ENCODE assay signal across 18 cellular contexts in genomic region chr3:65685621-65686020, GRCh38.
DNase-seq lines count a peak whose midpoint lies in the region; ATAC-seq and TF ChIP-seq lines count a peak whose summit lies in the region.
"Had no signal": no experiment of that assay in that cellular context is flagged by ENCODE, and none has a peak within 500 bp of the region (broad histone marks: within the 10 kb centered on the region; RNA-seq: fewer than 3 reads in every experiment).

No MANE protein-coding gene starts in this region.

- no peaks in the 10 kb centered on the region for H4K20me1 ChIP-seq in IMR-90 (ENCODE audit: insufficient read depth, low read length)

- no peak overlapping the region for H2BK20ac ChIP-seq in IMR-90 (ENCODE audit: low read depth, low read length)

- BruUV-seq in IMR-90 (replicated peaks; lab: Mats Ljungman, UMichigan), result no TSS peak

- H2BK5ac ChIP-seq in IMR-90 (ENCODE audit: low read depth, low read length, poor library complexity, severe bottlenecking) (no peak overlapping the region), mesenchymal stem cell (ENCODE audit: low read depth, low read length, poor library complexity, severe bottlenecking) (no peak overlapping the region)

- TF ChIP-seq CTCF in IMR-90 (conservative IDR thresholded peaks at IDR 0.05; ENCODE audit: low read depth, low read length) (no peak), cardiac fibroblast (IDR thresholded peaks at IDR 0.05; ENCODE audit: low read depth, low read length) (no peak)

- H3K27ac Mint-ChIP-seq in activated naive CD8-positive, alpha-beta T cell treated with anti-CD3 and anti-CD28 coated beads for 36 hours, result no peak overlapping the region

- H3K36me3 Mint-ChIP-seq in activated naive CD8-positive, alpha-beta T cell treated with anti-CD3 and anti-CD28 coated beads for 36 hours, result no peaks in the 10 kb centered on the region

- DNase-seq in AG08395 (ENCODE audit: low spot score) (peak; percentile 18), IMR-90 (peak; percentile 51), cardiac fibroblast (ENCODE audit: low read depth in 2 of 2) (peak; percentile 16 to 62), mesenchymal stem cell (peak; percentile 53), NCI-H82 (lab: John Stamatoyannopoulos, UW) (no peak), GOT3 (lab: John Stamatoyannopoulos, UW) (no peak)
- DNase-seq in activated naive CD8-positive, alpha-beta T cell treated with anti-CD3 and anti-CD28 coated beads for 36 hours, result no peak
- DNase-seq: activated CD4-positive, alpha-beta T cell treated with anti-CD3 and anti-CD28 coated beads for 1 hour; activated CD8-positive, alpha-beta memory T cell treated with anti-CD3 and anti-CD28 coated beads, Interleukin-2, amount 50 U/mL, for 48 hours; BE2C; DMS79; mucosa of descending colon; NCI-H446; stimulated activated CD4-positive, alpha-beta T cell treated with anti-CD3 and anti-CD28 coated beads, Interleukin-1b, Interleukin-23, amount 100 ng/mL, for 48 hours; upper lobe of left lung had no signal

- H3K9me3 ChIP-seq in IMR-90 (ENCODE audit: control insufficient read depth, insufficient read depth, low read length) (no peaks in the 10 kb centered on the region), mesenchymal stem cell (ENCODE audit: control insufficient read depth, low read length) (no peaks in the 10 kb centered on the region)
- H3K9me3 ChIP-seq: BE2C, mucosa of descending colon, upper lobe of left lung had no signal

- no peak overlapping the region for H3K14ac ChIP-seq in IMR-90 (replicated peaks; ENCODE audit: low read depth, low read length)
- H3K14ac ChIP-seq in mesenchymal stem cell (ENCODE audit: low read length in 2 of 2), result no peak overlapping the region

- H3K9me1 ChIP-seq in IMR-90 (ENCODE audit: insufficient read depth, low read length), result peaks cover 2% of the 10 kb centered on the region; the same call in 1 of the 2 replicates

- H3K27me3 ChIP-seq in IMR-90 (ENCODE audit: control insufficient read depth, insufficient read depth, low read length) (no peaks in the 10 kb centered on the region), mesenchymal stem cell (ENCODE audit: control insufficient read depth in 1 of 2, insufficient read depth in 1 of 2, low read length in 2 of 2) (no peaks in the 10 kb centered on the region)
- H3K27me3 ChIP-seq: BE2C, upper lobe of left lung had no signal

- H3K4me3 Mint-ChIP-seq in activated naive CD8-positive, alpha-beta T cell treated with anti-CD3 and anti-CD28 coated beads for 36 hours, result no peak overlapping the region

- H2AFZ ChIP-seq in IMR-90 (replicated peaks; ENCODE audit: low read length, poor library complexity), result no peak overlapping the region
- no peak overlapping the region for H2AFZ ChIP-seq in mesenchymal stem cell (ENCODE audit: low read depth, low read length)

- no peak for TF ChIP-seq POLR2A in IMR-90 (IDR thresholded peaks at IDR 0.05; ENCODE audit: low read depth, low read length)

- H3K4me3 ChIP-seq in IMR-90 (ENCODE audit: insufficient read depth, low read depth, low read length), result no peak overlapping the region
- H3K4me3 ChIP-seq in cardiac fibroblast (replicated peaks in 1 of 2; ENCODE audit: low read depth in 2 of 2, low read length in 2 of 2), result no peak overlapping the region
- no peak overlapping the region for H3K4me3 ChIP-seq in mesenchymal stem cell (ENCODE audit: insufficient read depth in 1 of 2, low read depth in 1 of 2, low read length in 2 of 2)
- H3K4me3 ChIP-seq: mucosa of descending colon, upper lobe of left lung had no signal

- no peak for TF ChIP-seq RAD21 in IMR-90 (IDR thresholded peaks at IDR 0.05; ENCODE audit: low read length)

- H3K4ac ChIP-seq in IMR-90 (ENCODE audit: low read depth, low read length), result no peak overlapping the region
- H3K4ac ChIP-seq in mesenchymal stem cell (ENCODE audit: low read depth in 1 of 2, low read length in 2 of 2), result no peak overlapping the region

- dilution Hi-C loops in IMR-90 (cut with HindIII; ENCODE audit: low sequenced_read_pairs, unreplicated experiment), result no loop called here

- H2BK120ac ChIP-seq in IMR-90 (ENCODE audit: low read depth, low read length), result no peak overlapping the region
- no peak overlapping the region for H2BK120ac ChIP-seq in mesenchymal stem cell (ENCODE audit: low read depth, low read length)

- H3K36me3 ChIP-seq in IMR-90 (ENCODE audit: control insufficient read depth, insufficient read depth, low read length) (no peaks in the 10 kb centered on the region), mesenchymal stem cell (ENCODE audit: control insufficient read depth in 1 of 2, insufficient read depth in 2 of 2, low read depth in 1 of 2, low read length in 2 of 2) (no peaks in the 10 kb centered on the region)
- H3K36me3 ChIP-seq: BE2C, upper lobe of left lung had no signal

- H3K18ac ChIP-seq in IMR-90 (ENCODE audit: low read depth, low read length), result no peak overlapping the region
- no peak overlapping the region for H3K18ac ChIP-seq in mesenchymal stem cell (ENCODE audit: low read depth in 1 of 2, low read length in 2 of 2)

- H3K4me2 ChIP-seq in IMR-90 (ENCODE audit: low read depth, low read length) (peak overlapping the region; percentile 21; the same call in 1 of the 2 replicates), mesenchymal stem cell (ENCODE audit: low read length, poor library complexity, severe bottlenecking) (peak overlapping the region; percentile 11)

- no peak overlapping the region for H2AK9ac ChIP-seq in IMR-90 (replicated peaks; ENCODE audit: low read depth, low read length, poor library complexity)

- H3K23ac ChIP-seq in IMR-90 (ENCODE audit: low read depth, low read length) (peak overlapping the region; percentile 1; the same call in 1 of the 2 replicates), mesenchymal stem cell (ENCODE audit: low read length in 2 of 2) (no peak overlapping the region)

- no peak overlapping the region for H3K9ac ChIP-seq in IMR-90 (ENCODE audit: low read depth, low read length)
- no peak overlapping the region for H3K9ac ChIP-seq in mesenchymal stem cell (ENCODE audit: low read length)

- H3K9me3 Mint-ChIP-seq in activated naive CD8-positive, alpha-beta T cell treated with anti-CD3 and anti-CD28 coated beads for 36 hours, result no peaks in the 10 kb centered on the region

- WGBS in IMR-90 (ENCODE audit: extremely low coverage in 2 of 2, insufficient read length in 1 of 2), 2 experiments, result 12% methylated on average over 3 of the region's 3 CpGs; no CpG with 5 or more reads in 1 of the 2 experiments
- 50% methylated on average over 3 of the region's 3 CpGs for WGBS in mesenchymal stem cell

- H3K4me1 ChIP-seq in IMR-90 (ENCODE audit: control insufficient read depth, insufficient read depth, low read length) (peaks cover 4% of the 10 kb centered on the region), mesenchymal stem cell (ENCODE audit: control insufficient read depth, insufficient read depth, low read depth, low read length) (peaks cover 1% of the 10 kb centered on the region)

- H2BK15ac ChIP-seq in IMR-90 (ENCODE audit: low read depth, low read length), result no peak overlapping the region
- peak overlapping the region; percentile 46 for H2BK15ac ChIP-seq in mesenchymal stem cell (ENCODE audit: low read depth, poor library complexity, severe bottlenecking)

- ATAC-seq in IMR-90 (ENCODE audit: low read depth), result no peak
- ATAC-seq in GM19324 (IDR thresholded peaks at IDR 0.05; ENCODE audit: low FRiP score, unreplicated experiment), result no peak
- ATAC-seq: mucosa of descending colon, Panc1 had no signal

- POLR2A ChIA-PET in IMR-90 (lab: Charles Lee; ENCODE audit: unreplicated experiment), result no interaction called here

- in situ Hi-C loops in IMR-90 (cut with MboI; ENCODE audit: low sequenced_read_pairs), result no loop called here

- H4K91ac ChIP-seq in IMR-90 (ENCODE audit: insufficient read depth, low read depth, low read length), result no peak overlapping the region
- H4K91ac ChIP-seq in mesenchymal stem cell (ENCODE audit: low read length), result no peak overlapping the region

- H2AK5ac ChIP-seq in IMR-90 (ENCODE audit: low read depth, low read length) (no peak overlapping the region), mesenchymal stem cell (ENCODE audit: low read length, severe bottlenecking) (no peak overlapping the region)

- H3K27ac ChIP-seq in IMR-90 (ENCODE audit: insufficient read depth, low read length) (no peak overlapping the region), mesenchymal stem cell (ENCODE audit: low read length, poor library complexity, severe bottlenecking) (no peak overlapping the region)
- H3K27ac ChIP-seq: upper lobe of left lung had no signal

- CTCF ChIA-PET in IMR-90 (lab: Yijun Ruan, JAX), result interaction anchor here (0.7 to 1.1 kb wide), 2 partner anchors 16 to 246 kb away, joined by 3 read pairs; no protein-coding TSS in a partner anchor

- peaks cover 23 to 26% of the 10 kb centered on the region in 2 experiments for H3K79me1 ChIP-seq in IMR-90 (ENCODE audit: low read depth in 1 of 2, low read length in 2 of 2)
- H3K79me1 ChIP-seq in mesenchymal stem cell (replicated peaks; ENCODE audit: low read length, poor library complexity, severe bottlenecking), result peaks cover 12% of the 10 kb centered on the region

- no peak overlapping the region for H4K5ac ChIP-seq in IMR-90 (ENCODE audit: low read depth, low read length)

- no peak overlapping the region for H3K56ac ChIP-seq in IMR-90 (ENCODE audit: extremely low read depth, insufficient read depth, low read length)

- no peaks in the 10 kb centered on the region for H3K27me3 Mint-ChIP-seq in activated naive CD8-positive, alpha-beta T cell treated with anti-CD3 and anti-CD28 coated beads for 36 hours
- H3K27me3 Mint-ChIP-seq: progenitor cell of endocrine pancreas had no signal

- intact Hi-C loops in IMR-90 (cut with micrococcal nuclease), result no loop called here

- H4K8ac ChIP-seq in IMR-90 (ENCODE audit: low read depth in 2 of 2, low read length in 2 of 2) (peak overlapping the region in 1 of 2 experiments; percentile 30; a peak in 1 of 4 replicates), mesenchymal stem cell (ENCODE audit: low read length) (no peak overlapping the region)

- no peaks in the 10 kb centered on the region for H3K4me1 Mint-ChIP-seq in activated naive CD8-positive, alpha-beta T cell treated with anti-CD3 and anti-CD28 coated beads for 36 hours

- no peak overlapping the region for H2BK12ac ChIP-seq in mesenchymal stem cell (ENCODE audit: low read length in 2 of 2)

TF ChIP-seq in IMR-90, 13 proteins besides CTCF, POLR2A, EP300 and RAD21 (continues in another document):
- TF ChIP-seq MAZ (IDR thresholded peaks at IDR 0.05; ENCODE audit: borderline replicate concordance, low read depth, low read length) (no peak), CEBPB (IDR thresholded peaks at IDR 0.05; ENCODE audit: low read depth, low read length) (no peak), SMC3 (IDR thresholded peaks at IDR 0.05; ENCODE audit: low read depth, low read length) (no peak), CHD1 (IDR thresholded peaks at IDR 0.05; ENCODE audit: low read depth, low read length) (no peak), USF2 (IDR thresholded peaks at IDR 0.05; ENCODE audit: low read depth, low read length) (no peak)

Comparison
In these comparisons a context has a peak if more than half of its experiments do, and no peak if none do; other contexts are left out.
1. DNase-seq: peak in AG08395 (single experiment), IMR-90 (single experiment), cardiac fibroblast (2 of 2) and mesenchymal stem cell (single experiment); none in NCI-H82 (single experiment), GOT3 (single experiment) and activated naive CD8-positive, alpha-beta T cell treated with anti-CD3 and anti-CD28 coated beads for 36 hours (single experiment).